In the genomic region with DNA sequence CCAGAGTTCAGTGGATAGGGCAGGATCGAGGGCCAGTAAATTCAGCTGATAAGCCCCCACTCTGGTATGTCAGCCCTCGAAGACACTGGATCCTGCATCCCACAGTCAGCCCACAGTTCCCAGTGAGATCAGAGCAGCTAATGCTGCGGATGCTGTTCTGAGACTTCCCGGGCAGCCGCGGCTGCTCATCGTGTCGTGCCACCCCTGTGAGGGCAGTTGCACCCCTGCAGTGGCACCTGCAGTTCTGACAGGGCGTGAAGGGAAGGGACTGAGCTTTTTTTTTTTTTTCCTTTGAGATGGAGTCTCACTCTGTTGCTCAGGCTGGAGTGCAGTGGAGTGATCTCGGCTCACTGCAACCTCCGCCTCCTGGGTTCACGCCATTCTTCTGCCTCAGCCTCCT, we compare ENCODE assay signal across 16 cellular contexts. TPM values are rescaled to one million over a fixed set of nuclear protein-coding genes. Genes with fewer than 3 reads are reported as not detected.
DNase-seq lines count a peak whose midpoint lies in the region; ATAC-seq, FAIRE-seq and TF ChIP-seq lines count a peak whose summit lies in the region.
"Had no signal": no experiment of that assay in that cellular context is flagged by ENCODE, and none has a peak within 500 bp of the region (broad histone marks: within the 10 kb centered on the region; RNA-seq: fewer than 3 reads in every experiment).

No MANE protein-coding gene starts in this region.

- H3K4me3 Mint-ChIP-seq in Caco-2 (ENCODE audit: unreplicated experiment), result peak overlapping the region; percentile 69
- H3K4me3 Mint-ChIP-seq in activated CD8-positive, alpha-beta T cell treated with anti-CD3 and anti-CD28 coated beads, Interleukin-2, amount 10 ng/mL, durations not matched to agents 7 days and 5 days, result no peak overlapping the region
- H3K4me3 Mint-ChIP-seq: IgD-negative memory B cell had no signal

- TF ChIP-seq POLR2A in HCT116 (IDR thresholded peaks at IDR 0.05; ENCODE audit: borderline replicate concordance, extremely low read depth, insufficient read depth, insufficient read length) (no peak), GM12878 (IDR thresholded peaks at IDR 0.05; ENCODE audit: low read depth, low read length) (0 out of 2 replicates have a peak, but pooled peaks have one; percentile 15)

- H3K9me3 Mint-ChIP-seq in Caco-2 (ENCODE audit: unreplicated experiment), result no peaks in the 10 kb centered on the region
- H3K9me3 Mint-ChIP-seq in activated CD8-positive, alpha-beta T cell treated with anti-CD3 and anti-CD28 coated beads, Interleukin-2, amount 10 ng/mL, durations not matched to agents 7 days and 5 days (ENCODE audit: insufficient read depth), result no peaks in the 10 kb centered on the region
- H3K9me3 Mint-ChIP-seq: IgD-negative memory B cell had no signal

- H3K4me3 ChIP-seq in Caco-2 (ENCODE audit: low read depth, low read length) (no peak overlapping the region), HCT116 (replicated peaks in 1 of 2; ENCODE audit: low read depth in 1 of 2, low read length in 2 of 2) (no peak overlapping the region), GM12878 (no peak overlapping the region), mucosa of stomach (ENCODE audit: low read length) (no peak overlapping the region)
- H3K4me3 ChIP-seq: SJSA1 had no signal

- H3K9me3 ChIP-seq in Caco-2, result no peaks in the 10 kb centered on the region
- no peaks in the 10 kb centered on the region for H3K9me3 ChIP-seq in HCT116 (ENCODE audit: control insufficient read depth in 1 of 2, insufficient read depth in 1 of 2, low read depth in 1 of 2, low read length in 2 of 2)
- H3K9me3 ChIP-seq in GM12878 (replicated peaks; ENCODE audit: control insufficient read depth, insufficient read depth, low read length), result no peaks in the 10 kb centered on the region
- H3K9me3 ChIP-seq in mucosa of stomach (ENCODE audit: control insufficient read depth, low read length), result no peaks in the 10 kb centered on the region
- H3K9me3 ChIP-seq: SJSA1 had no signal

- H3K9ac ChIP-seq in HCT116 (ENCODE audit: low read length), result no peak overlapping the region; the same call in 1 of the 2 replicates
- H3K9ac ChIP-seq in GM12878 (ENCODE audit: control insufficient read depth, insufficient read depth, low read length), result no peak overlapping the region
- peak overlapping the region; percentile 28 for H3K9ac ChIP-seq in mucosa of stomach (ENCODE audit: low read length)

- CTCF ChIA-PET in Caco-2 (lab: Charles Lee) (interaction anchor here (1.0 kb wide), 1 partner anchor 14 kb away, joined by 3 read pairs; no protein-coding TSS in a partner anchor), HCT116 (lab: Charles Lee) (no interaction called here), GM12878 (lab: Yijun Ruan, JAX) (interaction anchor here (0.6 kb wide), 1 partner anchor 440 kb away, joined by 3 read pairs; no protein-coding TSS in a partner anchor)
- CTCF ChIA-PET in activated CD8-positive, alpha-beta T cell treated with anti-CD3 and anti-CD28 coated beads, Interleukin-2, amount 10 ng/mL, durations not matched to agents 7 days and 5 days (lab: Charles Lee), result interaction anchor here (0.7 kb wide), 1 partner anchor 59 kb away, joined by 6 read pairs; no protein-coding TSS in a partner anchor

- POLR2A ChIA-PET in Caco-2 (lab: Charles Lee), result interaction anchor here (0.6 to 2.0 kb wide), 4 partner anchors 8 to 158 kb away, joined by 3 to 15 read pairs (median 8); a partner anchor contains a TSS
- POLR2A ChIA-PET in HCT116 (lab: Charles Lee), result no interaction called here
- POLR2A ChIA-PET in GM12878 (lab: Charles Lee), result interaction anchor here (0.7 kb wide), 1 partner anchor 20 kb away, joined by 3 read pairs; no protein-coding TSS in a partner anchor
- POLR2A ChIA-PET in activated CD8-positive, alpha-beta T cell treated with anti-CD3 and anti-CD28 coated beads, Interleukin-2, amount 10 ng/mL, durations not matched to agents 7 days and 5 days (lab: Charles Lee), result interaction anchor here (0.9 to 1.4 kb wide), 2 partner anchors 13 to 25 kb away, joined by 3 to 6 read pairs; a partner anchor contains a TSS

- SMC1A ChIA-PET in GM12878 (lab: Charles Lee; ENCODE audit: uncharacterized antibody, unreplicated experiment), result no interaction called here

- H3K4me2 ChIP-seq in HCT116 (ENCODE audit: low read length) (peak overlapping the region; percentile 23), GM12878 (ENCODE audit: control insufficient read depth, insufficient read depth) (no peak overlapping the region)

- no peak for TF ChIP-seq CTCF in Caco-2 (IDR thresholded peaks at IDR 0.05; ENCODE audit: insufficient read depth in 1 of 2, low read depth in 1 of 2, low read length in 1 of 2, severe bottlenecking in 1 of 2, unreplicated experiment in 1 of 2)
- TF ChIP-seq CTCF in HCT116 (IDR thresholded peaks at IDR 0.05 in 2 of 3, conservative IDR thresholded peaks at IDR 0.05 in 1 of 3; ENCODE audit: borderline replicate concordance in 1 of 3, insufficient read depth in 1 of 3, low read depth in 2 of 3, low read length in 2 of 3), result no peak
- no peak for TF ChIP-seq CTCF in GM12878 (IDR thresholded peaks at IDR 0.05 in 2 of 3, conservative IDR thresholded peaks at IDR 0.05 in 1 of 3; ENCODE audit: control insufficient read depth in 2 of 3, extremely low read depth in 1 of 3, insufficient read depth in 1 of 3, low read depth in 3 of 3, low read length in 3 of 3)

- no peaks in the 10 kb centered on the region for H3K27me3 Mint-ChIP-seq in Caco-2 (ENCODE audit: insufficient read depth, unreplicated experiment)
- no peaks in the 10 kb centered on the region for H3K27me3 Mint-ChIP-seq in activated CD8-positive, alpha-beta T cell treated with anti-CD3 and anti-CD28 coated beads, Interleukin-2, amount 10 ng/mL, durations not matched to agents 7 days and 5 days (ENCODE audit: low read depth)
- H3K27me3 Mint-ChIP-seq: IgD-negative memory B cell had no signal

- no peak for ATAC-seq in HCT116
- no peak for ATAC-seq in GM12878
- ATAC-seq in activated CD8-positive, alpha-beta T cell treated with anti-CD3 and anti-CD28 coated beads, Interleukin-2, amount 10 ng/mL, durations not matched to agents 7 days and 5 days, result no peak
- ATAC-seq in sciatic nerve, result no peak

- TF ChIP-seq RAD21 in HCT116 (IDR thresholded peaks at IDR 0.05; ENCODE audit: low read depth) (no peak), GM12878 (IDR thresholded peaks at IDR 0.05; ENCODE audit: insufficient read depth, low read depth, low read length) (no peak)

- H3K36me3 ChIP-seq in Caco-2 (ENCODE audit: control insufficient read depth, insufficient read depth, low read length), result peaks cover 34% of the 10 kb centered on the region
- H3K36me3 ChIP-seq in HCT116 (ENCODE audit: control insufficient read depth in 1 of 2, insufficient read depth in 2 of 2, low read length in 2 of 2), result peaks cover 45 to 70% of the 10 kb centered on the region in 2 experiments
- H3K36me3 ChIP-seq in GM12878 (ENCODE audit: control insufficient read depth in 2 of 2, insufficient read depth in 2 of 2, low read length in 1 of 2), result peaks cover 43 to 65% of the 10 kb centered on the region in 2 experiments
- peaks cover 39% of the 10 kb centered on the region for H3K36me3 ChIP-seq in mucosa of stomach (ENCODE audit: control insufficient read depth, insufficient read depth, low read length)

- BruUV-seq in Caco-2 (replicated peaks; lab: Mats Ljungman, UMichigan), result no TSS peak
- BruUV-seq in HCT116 (replicated peaks; lab: Mats Ljungman, UMichigan), result no TSS peak
- BruUV-seq in GM12878 (replicated peaks; lab: Mats Ljungman, UMichigan), result no TSS peak

- peaks cover 99% of the 10 kb centered on the region for H3K79me2 ChIP-seq in HCT116 (ENCODE audit: insufficient read depth, low read length)
- peaks cover 20% of the 10 kb centered on the region for H3K79me2 ChIP-seq in GM12878 (ENCODE audit: control insufficient read depth, insufficient read depth, low read length)

- no peak for TF ChIP-seq EP300 in GM12878 (IDR thresholded peaks at IDR 0.05; ENCODE audit: borderline replicate concordance in 1 of 2, control insufficient read depth in 1 of 2, low read depth in 2 of 2, low read length in 2 of 2)

- no peaks in the 10 kb centered on the region for H3K9me2 ChIP-seq in HCT116 (ENCODE audit: insufficient read depth)

- H3K27ac ChIP-seq in HCT116 (ENCODE audit: low read depth, low read length) (no peak overlapping the region; the same call in 1 of the 2 replicates), GM12878 (ENCODE audit: control insufficient read depth, insufficient read depth) (no peak overlapping the region)
- H3K27ac ChIP-seq: SJSA1 had no signal

- H3K36me3 Mint-ChIP-seq in Caco-2 (ENCODE audit: insufficient read depth, unreplicated experiment), result peaks cover 99% of the 10 kb centered on the region
- peaks cover 72% of the 10 kb centered on the region for H3K36me3 Mint-ChIP-seq in activated CD8-positive, alpha-beta T cell treated with anti-CD3 and anti-CD28 coated beads, Interleukin-2, amount 10 ng/mL, durations not matched to agents 7 days and 5 days (ENCODE audit: low read depth)

- FAIRE-seq in GM12878 (lab: Jason Lieb, UNC), result no peak
- FAIRE-seq: H1 had no signal

- intact Hi-C loops in Caco-2 (cut with micrococcal nuclease; ENCODE audit: unreplicated experiment) (no loop called here), HCT116 (cut with micrococcal nuclease) (no loop called here), GM12878 (cut with micrococcal nuclease; ENCODE audit: unreplicated experiment) (no loop called here), sciatic nerve (cut with DNase I) (no loop called here)

- 92% methylated on average over 12 of the region's 12 CpGs for WGBS in GM12878 (ENCODE audit: insufficient coverage, insufficient replicate concordance, low lambda C conversion rate, missing lambda C conversion rate)

- H4K20me1 ChIP-seq in HCT116 (ENCODE audit: insufficient read depth), result peaks cover 6% of the 10 kb centered on the region; the same call in 1 of the 2 replicates
- H4K20me1 ChIP-seq in GM12878 (ENCODE audit: control insufficient read depth, insufficient read depth), result peaks cover 23% of the 10 kb centered on the region

- peak overlapping the region; percentile 91 for H3K27ac Mint-ChIP-seq in Caco-2 (ENCODE audit: unreplicated experiment)
- H3K27ac Mint-ChIP-seq in activated CD8-positive, alpha-beta T cell treated with anti-CD3 and anti-CD28 coated beads, Interleukin-2, amount 10 ng/mL, durations not matched to agents 7 days and 5 days, result no peak overlapping the region

- H3K27me3 ChIP-seq in Caco-2 (replicated peaks; ENCODE audit: control insufficient read depth, insufficient read depth, low read length) (no peaks in the 10 kb centered on the region), HCT116 (ENCODE audit: insufficient read depth, low read length) (no peaks in the 10 kb centered on the region), GM12878 (replicated peaks in 1 of 2; ENCODE audit: control insufficient read depth in 2 of 2, insufficient read depth in 2 of 2, low read length in 1 of 2) (no peaks in the 10 kb centered on the region), mucosa of stomach (ENCODE audit: control insufficient read depth, insufficient read depth, low read length) (no peaks in the 10 kb centered on the region)
- H3K27me3 ChIP-seq: SJSA1 had no signal

- RAD21 ChIA-PET in HCT116 (lab: Charles Lee; ENCODE audit: low non-redundant PET in 1 of 2, low total read pairs in 2 of 2, uncharacterized antibody in 2 of 2, unreplicated experiment in 2 of 2) (no interaction called here), GM12878 (lab: Charles Lee; ENCODE audit: unreplicated experiment) (no interaction called here)

- in situ Hi-C loops in GM12878 (cut with MboI), result loop anchor here (25.0 kb wide), 1 partner anchor 1530 kb away; a partner anchor contains a TSS

- H2AFZ ChIP-seq in HCT116 (ENCODE audit: low read depth, low read length, poor library complexity, severe bottlenecking), result no peak overlapping the region
- H2AFZ ChIP-seq in GM12878 (ENCODE audit: control insufficient read depth, low read depth, low read length), result no peak overlapping the region

- peaks cover 37% of the 10 kb centered on the region for H3K4me1 ChIP-seq in Caco-2
- H3K4me1 ChIP-seq in HCT116 (ENCODE audit: control insufficient read depth in 1 of 2, insufficient read depth in 2 of 2, low read length in 2 of 2), result peaks cover 5 to 32% of the 10 kb centered on the region in 2 experiments; a peak in 3 of 4 replicates
- H3K4me1 ChIP-seq in GM12878 (ENCODE audit: control insufficient read depth, insufficient read depth, low read length), result no peaks in the 10 kb centered on the region
- peaks cover 23% of the 10 kb centered on the region for H3K4me1 ChIP-seq in mucosa of stomach (ENCODE audit: control insufficient read depth, insufficient read depth, low read length)

- no peak for DNase-seq in Caco-2
- no peak for DNase-seq in HCT116 (ENCODE audit: low read depth, low spot score)
- DNase-seq in GM12878 (ENCODE audit: low read depth, low spot score), result no peak
- DNase-seq in activated CD8-positive, alpha-beta T cell treated with anti-CD3 and anti-CD28 coated beads, Interleukin-2, amount 10 ng/mL, durations not matched to agents 7 days and 5 days, result no peak
- no peak for DNase-seq in HPDE6-E6E7 (ENCODE audit: extremely low spot score)
- no peak for DNase-seq in sciatic nerve (ENCODE audit: low spot score)
- DNase-seq: C1 segment of cervical spinal cord, EL, NCI-H187 treated with DMSO at 0.1 percent for 48 hours, NCI-H2171, NCI-H446 treated with DMSO at 0.1 percent for 48 hours, OCI-M1 had no signal

- peaks cover 39% of the 10 kb centered on the region for H3K4me1 Mint-ChIP-seq in Caco-2 (ENCODE audit: low read depth, unreplicated experiment)
- H3K4me1 Mint-ChIP-seq in activated CD8-positive, alpha-beta T cell treated with anti-CD3 and anti-CD28 coated beads, Interleukin-2, amount 10 ng/mL, durations not matched to agents 7 days and 5 days (ENCODE audit: low read depth), result peaks cover 21% of the 10 kb centered on the region

RNA-seq across cellular contexts. Expression of a gene that starts 7.5 kb away (rescaled TPM):
- total RNA-seq in Caco-2 (2022) (197 and 201 TPM in 2 replicates), HCT116 (2021; ENCODE audit: unreplicated experiment) (122 TPM), GM12878 (2014; rRNA removed) (7.7 and 12.0 TPM in 2 replicates), GM12878 (2014; rRNA removed; fragmentation: Illumina TruSeq; extraction: Trizol) (4.7 and 6.2 TPM in 2 replicates), GM12878 (2021) (79.8 and 88.5 TPM in 2 replicates), sciatic nerve (87.6 TPM)
- polyA plus RNA-seq in HCT116 (2012), result 99.3 and 119 TPM in 2 replicates
- 21.7 and 25.6 TPM in 2 replicates for total RNA-seq in GM12878 (2013; cell fraction: nucleolus; rRNA removed)
- 7.1 TPM for polyA plus RNA-seq in GM12878 (2011; ENCODE audit: low read depth)
- polyA plus RNA-seq in GM12878 (2011; rRNA removed) (3.4 and 9.3 TPM in 2 replicates), GM12878 (2014; fragmentation: Illumina TruSeq; extraction: Trizol) (2.0 and 6.8 TPM in 2 replicates), GM12878 (2014; fragmentation: Nextera tagmentation; extraction: Ambion mirVana) (under 1 TPM; 0.11 to 0.16 TPM), GM12878 (2014; rRNA removed) (36.9 and 47.0 TPM in 2 replicates), GM12878 (2016; fragmentation: Nextera tagmentation; extraction: Ambion mirVana) (10 to 100 TPM; 21.8 to 22.1 TPM)
- 18.3 and 23.2 TPM in 2 replicates for polyA plus RNA-seq in GM12878 (2011; cell fraction: cytosol; rRNA removed)
- 35.8 and 58.4 TPM in 2 replicates for polyA plus RNA-seq in GM12878 (2011; cell fraction: nucleus; rRNA removed)
- 28.6 and 36.3 TPM in 2 replicates for polyA plus RNA-seq in GM12878 (2012)
- polyA minus RNA-seq in GM12878 (2011; rRNA and poly(A)+ RNA removed), result 19.7 and 22.3 TPM in 2 replicates
- polyA minus RNA-seq in GM12878 (2011; cell fraction: cytosol; rRNA and poly(A)+ RNA removed), result 18.9 and 25.0 TPM in 2 replicates
- 9.1 and 13.6 TPM in 2 replicates for polyA minus RNA-seq in GM12878 (2011; cell fraction: nucleus; rRNA and poly(A)+ RNA removed)
- 10 to 100 TPM; 63.6 to 67.0 TPM for total RNA-seq in activated CD8-positive, alpha-beta T cell treated with anti-CD3 and anti-CD28 coated beads, Interleukin-2, amount 10 ng/mL, durations not matched to agents 7 days and 5 days

RNA-seq across cellular contexts. Expression of a gene that starts 12.7 kb away (rescaled TPM):
- total RNA-seq in Caco-2 (2022) (289 TPM in 2 replicates), HCT116 (2021; ENCODE audit: unreplicated experiment) (259 TPM), GM12878 (2014; rRNA removed) (204 and 228 TPM in 2 replicates), GM12878 (2014; rRNA removed; fragmentation: Illumina TruSeq; extraction: Trizol) (112 and 121 TPM in 2 replicates), GM12878 (2021) (308 and 338 TPM in 2 replicates), sciatic nerve (127 TPM)
- polyA plus RNA-seq in HCT116 (2012), result 199 and 201 TPM in 2 replicates
- 46.0 and 50.9 TPM in 2 replicates for total RNA-seq in GM12878 (2013; cell fraction: nucleolus; rRNA removed)
- polyA plus RNA-seq in GM12878 (2011; ENCODE audit: low read depth), result 59.4 TPM
- polyA plus RNA-seq in GM12878 (2011; rRNA removed) (54.9 and 140 TPM in 2 replicates), GM12878 (2014; fragmentation: Illumina TruSeq; extraction: Trizol) (50.9 and 141 TPM in 2 replicates), GM12878 (2014; fragmentation: Nextera tagmentation; extraction: Ambion mirVana) (1 to 10 TPM; 3.0 to 8.3 TPM), GM12878 (2014; rRNA removed) (284 and 360 TPM in 2 replicates), GM12878 (2016; fragmentation: Nextera tagmentation; extraction: Ambion mirVana) (10 to 100 TPM; 46.2 to 48.9 TPM)
- 239 and 270 TPM in 2 replicates for polyA plus RNA-seq in GM12878 (2011; cell fraction: cytosol; rRNA removed)
- 425 and 604 TPM in 2 replicates for polyA plus RNA-seq in GM12878 (2011; cell fraction: nucleus; rRNA removed)
- polyA plus RNA-seq in GM12878 (2012), result 148 and 173 TPM in 2 replicates
- 61.6 and 111 TPM in 2 replicates for polyA minus RNA-seq in GM12878 (2011; rRNA and poly(A)+ RNA removed)
- polyA minus RNA-seq in GM12878 (2011; cell fraction: cytosol; rRNA and poly(A)+ RNA removed), result 60.9 and 65.2 TPM in 2 replicates
- 63.1 and 102 TPM in 2 replicates for polyA minus RNA-seq in GM12878 (2011; cell fraction: nucleus; rRNA and poly(A)+ RNA removed)
- total RNA-seq in activated CD8-positive, alpha-beta T cell treated with anti-CD3 and anti-CD28 coated beads, Interleukin-2, amount 10 ng/mL, durations not matched to agents 7 days and 5 days, result 100 to 1,000 TPM; 296 to 321 TPM

RNA-seq across cellular contexts. Expression of a gene that starts 19.5 kb away (rescaled TPM):
- 17.4 and 17.6 TPM in 2 replicates for total RNA-seq in Caco-2 (2022)
- total RNA-seq in HCT116 (2021; ENCODE audit: unreplicated experiment), result 1.0 TPM
- polyA plus RNA-seq in HCT116 (2012), result 0.56 and 0.70 TPM in 2 replicates
- 8.3 and 8.6 TPM in 2 replicates for total RNA-seq in GM12878 (2013; cell fraction: nucleolus; rRNA removed)
- total RNA-seq in GM12878 (2014; rRNA removed), result 19.2 and 22.5 TPM in 2 replicates
- 11.9 and 12.7 TPM in 2 replicates for total RNA-seq in GM12878 (2014; rRNA removed; fragmentation: Illumina TruSeq; extraction: Trizol)
- 33.1 and 34.2 TPM in 2 replicates for total RNA-seq in GM12878 (2021)
- 5.6 TPM for polyA plus RNA-seq in GM12878 (2011; ENCODE audit: low read depth)
- 7.8 and 16.4 TPM in 2 replicates for polyA plus RNA-seq in GM12878 (2011; rRNA removed)
- polyA plus RNA-seq in GM12878 (2011; cell fraction: cytosol; rRNA removed), result 17.5 and 27.2 TPM in 2 replicates
- 38.1 and 48.1 TPM in 2 replicates for polyA plus RNA-seq in GM12878 (2011; cell fraction: nucleus; rRNA removed)
- polyA plus RNA-seq in GM12878 (2012), result 27.7 and 32.6 TPM in 2 replicates
- 7.7 and 19.2 TPM in 2 replicates for polyA plus RNA-seq in GM12878 (2014; fragmentation: Illumina TruSeq; extraction: Trizol)
- polyA plus RNA-seq in GM12878 (2014; fragmentation: Nextera tagmentation; extraction: Ambion mirVana), result under 1 TPM; 0.04 to 0.14 TPM
- 35.9 and 39.9 TPM in 2 replicates for polyA plus RNA-seq in GM12878 (2014; rRNA removed)
- polyA plus RNA-seq in GM12878 (2016; fragmentation: Nextera tagmentation; extraction: Ambion mirVana), result 10 to 100 TPM; 20.4 to 25.7 TPM
- 3.4 and 7.2 TPM in 2 replicates for polyA minus RNA-seq in GM12878 (2011; rRNA and poly(A)+ RNA removed)
- polyA minus RNA-seq in GM12878 (2011; cell fraction: cytosol; rRNA and poly(A)+ RNA removed), result 5.5 and 7.0 TPM in 2 replicates
- polyA minus RNA-seq in GM12878 (2011; cell fraction: nucleus; rRNA and poly(A)+ RNA removed), result 6.4 and 14.4 TPM in 2 replicates
- total RNA-seq in activated CD8-positive, alpha-beta T cell treated with anti-CD3 and anti-CD28 coated beads, Interleukin-2, amount 10 ng/mL, durations not matched to agents 7 days and 5 days, result 1 to 10 TPM; 8.7 to 9.4 TPM
- total RNA-seq in sciatic nerve, result 14.0 TPM

RNA-seq across cellular contexts. Expression of a gene that starts 24.1 kb away (rescaled TPM):
- total RNA-seq in Caco-2 (2022) (46.2 and 47.4 TPM in 2 replicates), HCT116 (2021; ENCODE audit: unreplicated experiment) (44.4 TPM), GM12878 (2014; rRNA removed) (22.1 and 25.4 TPM in 2 replicates), GM12878 (2014; rRNA removed; fragmentation: Illumina TruSeq; extraction: Trizol) (14.0 and 14.1 TPM in 2 replicates), GM12878 (2021) (44.9 and 45.4 TPM in 2 replicates), sciatic nerve (17.2 TPM)
- polyA plus RNA-seq in HCT116 (2012), result 47.8 and 48.2 TPM in 2 replicates
- total RNA-seq in GM12878 (2013; cell fraction: nucleolus; rRNA removed), result 5.3 and 7.2 TPM in 2 replicates
- 31.2 TPM for polyA plus RNA-seq in GM12878 (2011; ENCODE audit: low read depth)
- polyA plus RNA-seq in GM12878 (2011; rRNA removed) (13.5 and 19.1 TPM in 2 replicates), GM12878 (2014; fragmentation: Illumina TruSeq; extraction: Trizol) (7.8 and 13.2 TPM in 2 replicates), GM12878 (2014; fragmentation: Nextera tagmentation; extraction: Ambion mirVana) (10 to 100 TPM in 1 of 2 experiments, 1 to 10 TPM in 1; 4.7 to 18.1 TPM), GM12878 (2014; rRNA removed) (39.6 and 45.3 TPM in 2 replicates), GM12878 (2016; fragmentation: Nextera tagmentation; extraction: Ambion mirVana) (10 to 100 TPM; 29.1 to 37.0 TPM)
- polyA plus RNA-seq in GM12878 (2011; cell fraction: cytosol; rRNA removed), result 27.8 and 34.4 TPM in 2 replicates
- polyA plus RNA-seq in GM12878 (2011; cell fraction: nucleus; rRNA removed), result 21.8 and 24.9 TPM in 2 replicates
- polyA plus RNA-seq in GM12878 (2012), result 43.7 and 58.1 TPM in 2 replicates
- polyA minus RNA-seq in GM12878 (2011; rRNA and poly(A)+ RNA removed), result 15.2 and 28.9 TPM in 2 replicates
- 11.5 and 15.8 TPM in 2 replicates for polyA minus RNA-seq in GM12878 (2011; cell fraction: cytosol; rRNA and poly(A)+ RNA removed)
- polyA minus RNA-seq in GM12878 (2011; cell fraction: nucleus; rRNA and poly(A)+ RNA removed), result 6.0 and 9.0 TPM in 2 replicates
- 10 to 100 TPM; 22.7 to 24.4 TPM for total RNA-seq in activated CD8-positive, alpha-beta T cell treated with anti-CD3 and anti-CD28 coated beads, Interleukin-2, amount 10 ng/mL, durations not matched to agents 7 days and 5 days

RNA-seq across cellular contexts. Expression of a gene that starts 26.7 kb away (rescaled TPM):
- total RNA-seq in Caco-2 (2022), result 38.5 and 41.4 TPM in 2 replicates
- total RNA-seq in HCT116 (2021; ENCODE audit: unreplicated experiment), result 36.7 TPM
- 37.1 and 47.1 TPM in 2 replicates for polyA plus RNA-seq in HCT116 (2012)
- total RNA-seq in GM12878 (2013; cell fraction: nucleolus; rRNA removed), result 16.2 and 23.0 TPM in 2 replicates
- total RNA-seq in GM12878 (2014; rRNA removed), result 9.4 and 12.2 TPM in 2 replicates
- 4.7 and 5.7 TPM in 2 replicates for total RNA-seq in GM12878 (2014; rRNA removed; fragmentation: Illumina TruSeq; extraction: Trizol)
- 31.8 and 34.2 TPM in 2 replicates for total RNA-seq in GM12878 (2021)
- 12.4 TPM for polyA plus RNA-seq in GM12878 (2011; ENCODE audit: low read depth)
- 5.5 and 7.9 TPM in 2 replicates for polyA plus RNA-seq in GM12878 (2011; rRNA removed)
- 9.7 and 13.8 TPM in 2 replicates for polyA plus RNA-seq in GM12878 (2011; cell fraction: cytosol; rRNA removed)
- 50.7 and 83.1 TPM in 2 replicates for polyA plus RNA-seq in GM12878 (2011; cell fraction: nucleus; rRNA removed)
- polyA plus RNA-seq in GM12878 (2012), result 33.1 and 35.3 TPM in 2 replicates
- 5.3 and 7.4 TPM in 2 replicates for polyA plus RNA-seq in GM12878 (2014; fragmentation: Illumina TruSeq; extraction: Trizol)
- 1 to 10 TPM; 2.3 to 7.4 TPM for polyA plus RNA-seq in GM12878 (2014; fragmentation: Nextera tagmentation; extraction: Ambion mirVana)
- polyA plus RNA-seq in GM12878 (2014; rRNA removed), result 27.1 and 30.2 TPM in 2 replicates
- 10 to 100 TPM; 24.7 to 25.3 TPM for polyA plus RNA-seq in GM12878 (2016; fragmentation: Nextera tagmentation; extraction: Ambion mirVana)
- polyA minus RNA-seq in GM12878 (2011; rRNA and poly(A)+ RNA removed), result 3.4 and 7.0 TPM in 2 replicates
- polyA minus RNA-seq in GM12878 (2011; cell fraction: cytosol; rRNA and poly(A)+ RNA removed), result 5.5 and 8.0 TPM in 2 replicates
- 8.2 and 17.3 TPM in 2 replicates for polyA minus RNA-seq in GM12878 (2011; cell fraction: nucleus; rRNA and poly(A)+ RNA removed)
- total RNA-seq in activated CD8-positive, alpha-beta T cell treated with anti-CD3 and anti-CD28 coated beads, Interleukin-2, amount 10 ng/mL, durations not matched to agents 7 days and 5 days, result 10 to 100 TPM; 30.2 to 32.1 TPM
- 42.2 TPM for total RNA-seq in sciatic nerve
